Comparison of ENCODE assay signal across 3 cellular contexts in the genomic region with DNA sequence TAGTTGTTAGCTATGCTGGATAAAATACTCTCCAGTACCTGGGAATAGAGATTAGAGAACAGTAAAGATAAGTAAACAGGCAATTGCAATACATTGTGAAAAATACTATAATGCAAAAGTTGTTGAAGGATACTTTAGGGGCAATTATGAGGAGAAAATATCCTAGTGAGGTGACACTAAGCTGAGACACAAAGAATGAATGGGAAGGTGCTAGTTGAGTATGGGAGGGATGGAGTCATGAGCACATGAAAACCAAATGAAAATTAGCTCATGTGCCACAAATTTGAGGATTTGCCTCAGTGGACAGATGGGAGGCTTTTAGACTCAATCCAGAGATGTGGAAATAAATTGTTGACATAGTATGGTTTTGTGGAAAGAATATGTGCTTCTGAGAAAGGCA.
"Had no signal": no experiment of that assay in that cellular context is flagged by ENCODE, and none has a peak within 500 bp of the region (broad histone marks: within the 10 kb centered on the region; RNA-seq: fewer than 3 reads in every experiment).

No MANE protein-coding gene starts in this region.

- H3K4me3 ChIP-seq: GM12878 had no signal

- DNase-seq: GDM1, GF-D8 had no signal
